1 cellular context compared by ENCODE assay signal in genomic region chr14:61331992-61332657, GRCh38.
TF ChIP-seq lines count a peak whose summit lies in the region.

No MANE protein-coding gene starts in this region.

TF ChIP-seq in HEK293, 187 proteins besides CTCF, POLR2A, EP300 and RAD21 (continued from another document and continues in another):
- TF ChIP-seq, protein P1, sequence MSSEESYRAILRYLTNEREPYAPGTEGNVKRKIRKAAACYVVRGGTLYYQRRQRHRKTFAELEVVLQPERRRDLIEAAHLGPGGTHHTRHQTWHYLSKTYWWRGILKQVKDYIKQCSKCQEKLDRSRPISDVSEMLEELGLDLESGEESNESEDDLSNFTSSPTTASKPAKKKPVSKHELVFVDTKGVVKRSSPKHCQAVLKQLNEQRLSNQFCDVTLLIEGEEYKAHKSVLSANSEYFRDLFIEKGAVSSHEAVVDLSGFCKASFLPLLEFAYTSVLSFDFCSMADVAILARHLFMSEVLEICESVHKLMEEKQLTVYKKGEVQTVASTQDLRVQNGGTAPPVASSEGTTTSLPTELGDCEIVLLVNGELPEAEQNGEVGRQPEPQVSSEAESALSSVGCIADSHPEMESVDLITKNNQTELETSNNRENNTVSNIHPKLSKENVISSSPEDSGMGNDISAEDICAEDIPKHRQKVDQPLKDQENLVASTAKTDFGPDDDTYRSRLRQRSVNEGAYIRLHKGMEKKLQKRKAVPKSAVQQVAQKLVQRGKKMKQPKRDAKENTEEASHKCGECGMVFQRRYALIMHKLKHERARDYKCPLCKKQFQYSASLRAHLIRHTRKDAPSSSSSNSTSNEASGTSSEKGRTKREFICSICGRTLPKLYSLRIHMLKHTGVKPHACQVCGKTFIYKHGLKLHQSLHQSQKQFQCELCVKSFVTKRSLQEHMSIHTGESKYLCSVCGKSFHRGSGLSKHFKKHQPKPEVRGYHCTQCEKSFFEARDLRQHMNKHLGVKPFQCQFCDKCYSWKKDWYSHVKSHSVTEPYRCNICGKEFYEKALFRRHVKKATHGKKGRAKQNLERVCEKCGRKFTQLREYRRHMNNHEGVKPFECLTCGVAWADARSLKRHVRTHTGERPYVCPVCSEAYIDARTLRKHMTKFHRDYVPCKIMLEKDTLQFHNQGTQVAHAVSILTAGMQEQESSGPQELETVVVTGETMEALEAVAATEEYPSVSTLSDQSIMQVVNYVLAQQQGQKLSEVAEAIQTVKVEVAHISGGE (tag by site-specific recombination; conservative IDR thresholded peaks at IDR 0.05; ENCODE audit: low read depth), result no peak
- peak; percentile 99 for TF ChIP-seq SP7 (tag by site-specific recombination; IDR thresholded peaks at IDR 0.05)
- TF ChIP-seq, protein P2, sequence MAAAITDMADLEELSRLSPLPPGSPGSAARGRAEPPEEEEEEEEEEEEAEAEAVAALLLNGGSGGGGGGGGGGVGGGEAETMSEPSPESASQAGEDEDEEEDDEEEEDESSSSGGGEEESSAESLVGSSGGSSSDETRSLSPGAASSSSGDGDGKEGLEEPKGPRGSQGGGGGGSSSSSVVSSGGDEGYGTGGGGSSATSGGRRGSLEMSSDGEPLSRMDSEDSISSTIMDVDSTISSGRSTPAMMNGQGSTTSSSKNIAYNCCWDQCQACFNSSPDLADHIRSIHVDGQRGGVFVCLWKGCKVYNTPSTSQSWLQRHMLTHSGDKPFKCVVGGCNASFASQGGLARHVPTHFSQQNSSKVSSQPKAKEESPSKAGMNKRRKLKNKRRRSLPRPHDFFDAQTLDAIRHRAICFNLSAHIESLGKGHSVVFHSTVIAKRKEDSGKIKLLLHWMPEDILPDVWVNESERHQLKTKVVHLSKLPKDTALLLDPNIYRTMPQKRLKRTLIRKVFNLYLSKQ (tag by site-specific recombination; IDR thresholded peaks at IDR 0.05; ENCODE audit: borderline replicate concordance), result peak; percentile 62; the same call in 1 of the 2 replicates
- no peak for TF ChIP-seq ZNF350 (tag by site-specific recombination; IDR thresholded peaks at IDR 0.05)
- peak; percentile 72; the same call in 1 of the 2 replicates for TF ChIP-seq ZNF423 (tag by site-specific recombination; IDR thresholded peaks at IDR 0.05)
- no peak for TF ChIP-seq GLIS2 (tag by site-specific recombination; IDR thresholded peaks at IDR 0.05)
- TF ChIP-seq ZNF23 (tag by site-specific recombination; IDR thresholded peaks at IDR 0.05; ENCODE audit: borderline replicate concordance), result no peak
- no peak for TF ChIP-seq YY2 (tag by site-specific recombination; IDR thresholded peaks at IDR 0.05)
- TF ChIP-seq ZNF211 (tag by site-specific recombination; IDR thresholded peaks at IDR 0.05; ENCODE audit: low read depth), result no peak
- TF ChIP-seq ZNF518A (tag by site-specific recombination; conservative IDR thresholded peaks at IDR 0.05; ENCODE audit: low read depth), result 0 out of 2 replicates have a peak, but pooled peaks have one; percentile 19
- TF ChIP-seq PATZ1 (tag by site-specific recombination; IDR thresholded peaks at IDR 0.05), result peak; percentile 33
- TF ChIP-seq, protein P3, sequence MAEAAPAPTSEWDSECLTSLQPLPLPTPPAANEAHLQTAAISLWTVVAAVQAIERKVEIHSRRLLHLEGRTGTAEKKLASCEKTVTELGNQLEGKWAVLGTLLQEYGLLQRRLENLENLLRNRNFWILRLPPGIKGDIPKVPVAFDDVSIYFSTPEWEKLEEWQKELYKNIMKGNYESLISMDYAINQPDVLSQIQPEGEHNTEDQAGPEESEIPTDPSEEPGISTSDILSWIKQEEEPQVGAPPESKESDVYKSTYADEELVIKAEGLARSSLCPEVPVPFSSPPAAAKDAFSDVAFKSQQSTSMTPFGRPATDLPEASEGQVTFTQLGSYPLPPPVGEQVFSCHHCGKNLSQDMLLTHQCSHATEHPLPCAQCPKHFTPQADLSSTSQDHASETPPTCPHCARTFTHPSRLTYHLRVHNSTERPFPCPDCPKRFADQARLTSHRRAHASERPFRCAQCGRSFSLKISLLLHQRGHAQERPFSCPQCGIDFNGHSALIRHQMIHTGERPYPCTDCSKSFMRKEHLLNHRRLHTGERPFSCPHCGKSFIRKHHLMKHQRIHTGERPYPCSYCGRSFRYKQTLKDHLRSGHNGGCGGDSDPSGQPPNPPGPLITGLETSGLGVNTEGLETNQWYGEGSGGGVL (tag by site-specific recombination; IDR thresholded peaks at IDR 0.05), result no peak
- no peak for TF ChIP-seq ZNF175 (tag by site-specific recombination; IDR thresholded peaks at IDR 0.05)
- no peak for TF ChIP-seq ZNF37A (tag by site-specific recombination; IDR thresholded peaks at IDR 0.05)
- TF ChIP-seq, protein P4, sequence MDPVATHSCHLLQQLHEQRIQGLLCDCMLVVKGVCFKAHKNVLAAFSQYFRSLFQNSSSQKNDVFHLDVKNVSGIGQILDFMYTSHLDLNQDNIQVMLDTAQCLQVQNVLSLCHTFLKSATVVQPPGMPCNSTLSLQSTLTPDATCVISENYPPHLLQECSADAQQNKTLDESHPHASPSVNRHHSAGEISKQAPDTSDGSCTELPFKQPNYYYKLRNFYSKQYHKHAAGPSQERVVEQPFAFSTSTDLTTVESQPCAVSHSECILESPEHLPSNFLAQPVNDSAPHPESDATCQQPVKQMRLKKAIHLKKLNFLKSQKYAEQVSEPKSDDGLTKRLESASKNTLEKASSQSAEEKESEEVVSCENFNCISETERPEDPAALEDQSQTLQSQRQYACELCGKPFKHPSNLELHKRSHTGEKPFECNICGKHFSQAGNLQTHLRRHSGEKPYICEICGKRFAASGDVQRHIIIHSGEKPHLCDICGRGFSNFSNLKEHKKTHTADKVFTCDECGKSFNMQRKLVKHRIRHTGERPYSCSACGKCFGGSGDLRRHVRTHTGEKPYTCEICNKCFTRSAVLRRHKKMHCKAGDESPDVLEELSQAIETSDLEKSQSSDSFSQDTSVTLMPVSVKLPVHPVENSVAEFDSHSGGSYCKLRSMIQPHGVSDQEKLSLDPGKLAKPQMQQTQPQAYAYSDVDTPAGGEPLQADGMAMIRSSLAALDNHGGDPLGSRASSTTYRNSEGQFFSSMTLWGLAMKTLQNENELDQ (tag by site-specific recombination; IDR thresholded peaks at IDR 0.05; ENCODE audit: low read depth), result no peak
- TF ChIP-seq RBAK (tag by site-specific recombination; IDR thresholded peaks at IDR 0.05), result no peak
- TF ChIP-seq ZNF391 (tag by site-specific recombination; IDR thresholded peaks at IDR 0.05; ENCODE audit: borderline replicate concordance, low read depth), result no peak
- no peak for TF ChIP-seq BCL6B (tag by site-specific recombination; IDR thresholded peaks at IDR 0.05)
- TF ChIP-seq ZNF785 (tag by site-specific recombination; IDR thresholded peaks at IDR 0.05), result no peak
- TF ChIP-seq INSM2 (tag by site-specific recombination; IDR thresholded peaks at IDR 0.05), result peak; percentile 85
- TF ChIP-seq ZNF132 (tag by site-specific recombination; IDR thresholded peaks at IDR 0.05; ENCODE audit: borderline replicate concordance), result no peak
- no peak for TF ChIP-seq ZNF513 (tag by site-specific recombination; IDR thresholded peaks at IDR 0.05)
- TF ChIP-seq ZNF404 (tag by site-specific recombination; IDR thresholded peaks at IDR 0.05), result no peak
- TF ChIP-seq ZNF10 (tag by site-specific recombination; IDR thresholded peaks at IDR 0.05), result no peak; the same call in 1 of the 2 replicates
- no peak for TF ChIP-seq ZNF239 (tag by site-specific recombination; IDR thresholded peaks at IDR 0.05)
- peak; percentile 65; the same call in 1 of the 2 replicates for TF ChIP-seq ZNF596 (tag by site-specific recombination; IDR thresholded peaks at IDR 0.05)
- TF ChIP-seq ZNF274 (IDR thresholded peaks at IDR 0.05; ENCODE audit: low read length), result no peak
- TF ChIP-seq ZNF274 (tag by site-specific recombination; IDR thresholded peaks at IDR 0.05; ENCODE audit: borderline replicate concordance), result no peak
- TF ChIP-seq, protein P5, sequence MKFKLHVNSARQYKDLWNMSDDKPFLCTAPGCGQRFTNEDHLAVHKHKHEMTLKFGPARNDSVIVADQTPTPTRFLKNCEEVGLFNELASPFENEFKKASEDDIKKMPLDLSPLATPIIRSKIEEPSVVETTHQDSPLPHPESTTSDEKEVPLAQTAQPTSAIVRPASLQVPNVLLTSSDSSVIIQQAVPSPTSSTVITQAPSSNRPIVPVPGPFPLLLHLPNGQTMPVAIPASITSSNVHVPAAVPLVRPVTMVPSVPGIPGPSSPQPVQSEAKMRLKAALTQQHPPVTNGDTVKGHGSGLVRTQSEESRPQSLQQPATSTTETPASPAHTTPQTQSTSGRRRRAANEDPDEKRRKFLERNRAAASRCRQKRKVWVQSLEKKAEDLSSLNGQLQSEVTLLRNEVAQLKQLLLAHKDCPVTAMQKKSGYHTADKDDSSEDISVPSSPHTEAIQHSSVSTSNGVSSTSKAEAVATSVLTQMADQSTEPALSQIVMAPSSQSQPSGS (tag by site-specific recombination; IDR thresholded peaks at IDR 0.05; ENCODE audit: low read depth), result peak; percentile 68
- TF ChIP-seq ZBTB8A (tag by site-specific recombination; IDR thresholded peaks at IDR 0.05), result peak; percentile 65
- TF ChIP-seq HOXA7 (CRISPR knock-in tag; IDR thresholded peaks at IDR 0.05; ENCODE audit: borderline replicate concordance), result no peak
- TF ChIP-seq ZNF146 (tag by site-specific recombination; IDR thresholded peaks at IDR 0.05), result peak; percentile 40
- TF ChIP-seq ZNF473 (tag by site-specific recombination; IDR thresholded peaks at IDR 0.05), result no peak
- TF ChIP-seq ZBTB7A (tag by site-specific recombination; IDR thresholded peaks at IDR 0.05; ENCODE audit: low read depth), result no peak
